ENCODE assay signal across 8 cellular contexts in genomic region chr11:115158053-115158452, GRCh38.
"Had no signal": no experiment of that assay in that cellular context is flagged by ENCODE, and none has a peak within 500 bp of the region (broad histone marks: within the 10 kb centered on the region; RNA-seq: fewer than 3 reads in every experiment).

No MANE protein-coding gene starts in this region.

- H2AFZ ChIP-seq: GM23338 had no signal

- H3K4me3 Mint-ChIP-seq: GM23338, H9, IgD-negative memory B cell had no signal

- DNase-seq: H9, HCEC 1CT, KG1 had no signal

- FAIRE-seq: H1, H54 had no signal

- H3K4me3 ChIP-seq: GM23338 had no signal

- H3K9me3 Mint-ChIP-seq: H9, IgD-negative memory B cell had no signal

- H3K27ac ChIP-seq: HL-60 had no signal

- ATAC-seq: GM23338 had no signal

- H3K4me2 ChIP-seq: GM23338 had no signal

- H3K27ac Mint-ChIP-seq: GM23338, H9 had no signal
